ENCODE assay signal across 15 cellular contexts in genomic region chr18:26978812-26979341, GRCh38.
DNase-seq lines count a peak whose midpoint lies in the region; ATAC-seq, FAIRE-seq and TF ChIP-seq lines count a peak whose summit lies in the region.
"Had no signal": no experiment of that assay in that cellular context is flagged by ENCODE, and none has a peak within 500 bp of the region (broad histone marks: within the 10 kb centered on the region; RNA-seq: fewer than 3 reads in every experiment).

No MANE protein-coding gene starts in this region.

- FAIRE-seq in GM12892 (lab: Jason Lieb, UNC), result peak; percentile 95

- intact Hi-C loops in stomach (cut with DNase I; ENCODE audit: low total_unique reads), result no loop called here

- H3K4me3 ChIP-seq in MM.1S (ENCODE audit: low read length) (peak overlapping the region; percentile 52), Karpas-422 (ENCODE audit: low read length) (no peak overlapping the region), stomach (no peak overlapping the region)

- H3K27me3 ChIP-seq in MM.1S (replicated peaks; ENCODE audit: insufficient read depth, low read length), result no peaks in the 10 kb centered on the region
- no peaks in the 10 kb centered on the region for H3K27me3 ChIP-seq in Karpas-422 (ENCODE audit: low read length)
- H3K27me3 ChIP-seq in stomach, result no peaks in the 10 kb centered on the region

- TF ChIP-seq POLR2A in GM12892 (IDR thresholded peaks at IDR 0.05; ENCODE audit: low read depth, low read length) (0 out of 2 replicates have a peak, but pooled peaks have one; percentile 19), stomach (IDR thresholded peaks at IDR 0.05) (no peak)

- H3K9ac ChIP-seq in MM.1S (ENCODE audit: low read length) (no peak overlapping the region), Karpas-422 (ENCODE audit: low read length) (no peak overlapping the region)

- no peak overlapping the region for H3K27ac Mint-ChIP-seq in mesothelial cell of epicardium
- H3K27ac Mint-ChIP-seq: activated CD4-positive, alpha-beta T cell treated with anti-CD3 and anti-CD28 coated beads, Interleukin-2, amount 10 ng/mL, durations not matched to agents 7 days and 5 days; natural killer cell treated with Interleukin-12 subunit alpha and Interleukin-12 subunit beta and Interleukin-15 and Interleukin-18, amount 100 ng/mL, for 72 hours had no signal

- TF ChIP-seq EP300 in stomach (IDR thresholded peaks at IDR 0.05), result no peak

- H3K36me3 ChIP-seq in MM.1S (replicated peaks; ENCODE audit: insufficient read depth, low read length) (no peaks in the 10 kb centered on the region), Karpas-422 (ENCODE audit: insufficient read depth, low read length) (no peaks in the 10 kb centered on the region), stomach (no peaks in the 10 kb centered on the region)

- H3K27ac ChIP-seq in MM.1S (ENCODE audit: low read length), result peak overlapping the region; percentile 56; the same call in 1 of the 2 replicates
- H3K27ac ChIP-seq in Karpas-422 (ENCODE audit: low read length), result no peak overlapping the region
- no peak overlapping the region for H3K27ac ChIP-seq in stomach
- H3K27ac ChIP-seq: C4-2B had no signal

- H3K27me3 Mint-ChIP-seq in mesothelial cell of epicardium (ENCODE audit: low read depth), result no peaks in the 10 kb centered on the region
- H3K27me3 Mint-ChIP-seq: activated CD4-positive, alpha-beta T cell treated with anti-CD3 and anti-CD28 coated beads, Interleukin-2, amount 10 ng/mL, durations not matched to agents 7 days and 5 days; natural killer cell treated with Interleukin-12 subunit alpha and Interleukin-12 subunit beta and Interleukin-15 and Interleukin-18, amount 100 ng/mL, for 72 hours had no signal

- H3K4me1 ChIP-seq in MM.1S (ENCODE audit: low read length) (peaks cover 11% of the 10 kb centered on the region), Karpas-422 (ENCODE audit: low read length) (no peaks in the 10 kb centered on the region), stomach (no peaks in the 10 kb centered on the region)

- peaks cover 28% of the 10 kb centered on the region for H3K4me1 Mint-ChIP-seq in mesothelial cell of epicardium
- H3K4me1 Mint-ChIP-seq: activated CD4-positive, alpha-beta T cell treated with anti-CD3 and anti-CD28 coated beads, Interleukin-2, amount 10 ng/mL, durations not matched to agents 7 days and 5 days had no signal

- peak; percentile 21 for DNase-seq in GM12892 (ENCODE audit: insufficient read length)
- DNase-seq in MM.1S, result peak; percentile 78
- DNase-seq in Karpas-422, result no peak
- DNase-seq in mesothelial cell of epicardium (ENCODE audit: low spot score in 2 of 2, unreplicated experiment in 2 of 2), result no peak
- DNase-seq in stomach, result no peak
- no peak for DNase-seq in NCI-H2196 (lab: John Stamatoyannopoulos, UW; ENCODE audit: unreplicated experiment)
- DNase-seq: activated CD4-positive, alpha-beta T cell treated with anti-CD3 and anti-CD28 coated beads, Interleukin-2, amount 10 ng/mL, durations not matched to agents 7 days and 5 days; amniotic stem cell; NCI-H1436 treated with DMSO at 0.1 percent for 48 hours; stimulated activated CD4-positive, alpha-beta T cell treated with anti-CD3 and anti-CD28 coated beads, Interleukin-15, amount 100 ng/mL, for 24 hours; substantia nigra had no signal

- 65 to 75% (median 69%) methylated on average over 4 of the region's 4 CpGs for WGBS in stomach, 5 donors

- TF ChIP-seq CTCF in MM.1S (IDR thresholded peaks at IDR 0.05; ENCODE audit: low read length), result no peak
- TF ChIP-seq CTCF in mesothelial cell of epicardium (IDR thresholded peaks at IDR 0.05; ENCODE audit: unreplicated experiment), result no peak
- TF ChIP-seq CTCF in stomach (IDR thresholded peaks at IDR 0.05), result no peak

- H4K20me1 ChIP-seq in MM.1S (ENCODE audit: insufficient read depth, low read length) (no peaks in the 10 kb centered on the region), Karpas-422 (ENCODE audit: insufficient read depth, low read depth, low read length) (no peaks in the 10 kb centered on the region)

- no peaks in the 10 kb centered on the region for H3K79me2 ChIP-seq in MM.1S (ENCODE audit: low read length)
- no peaks in the 10 kb centered on the region for H3K79me2 ChIP-seq in Karpas-422 (ENCODE audit: low read length)

- H3K4me3 Mint-ChIP-seq in mesothelial cell of epicardium, result no peak overlapping the region
- H3K4me3 Mint-ChIP-seq: activated CD4-positive, alpha-beta T cell treated with anti-CD3 and anti-CD28 coated beads, Interleukin-2, amount 10 ng/mL, durations not matched to agents 7 days and 5 days; natural killer cell treated with Interleukin-12 subunit alpha and Interleukin-12 subunit beta and Interleukin-15 and Interleukin-18, amount 100 ng/mL, for 72 hours had no signal

- ATAC-seq in GM19452 (IDR thresholded peaks at IDR 0.05; ENCODE audit: unreplicated experiment) (peak; percentile 94), HG02943 (IDR thresholded peaks at IDR 0.05; ENCODE audit: low read depth, unreplicated experiment) (peak; percentile 92)
- ATAC-seq: natural killer cell treated with Interleukin-12 subunit alpha and Interleukin-12 subunit beta and Interleukin-15 and Interleukin-18, amount 100 ng/mL, for 72 hours had no signal

- H3K4me2 ChIP-seq in MM.1S (ENCODE audit: low read depth, low read length), result peak overlapping the region; percentile 66
- H3K4me2 ChIP-seq in Karpas-422 (ENCODE audit: low read depth, low read length, poor library complexity, severe bottlenecking), result no peak overlapping the region

- H3K9me3 Mint-ChIP-seq in mesothelial cell of epicardium, result no peaks in the 10 kb centered on the region
- H3K9me3 Mint-ChIP-seq: activated CD4-positive, alpha-beta T cell treated with anti-CD3 and anti-CD28 coated beads, Interleukin-2, amount 10 ng/mL, durations not matched to agents 7 days and 5 days had no signal

- H3K9me3 ChIP-seq in MM.1S (replicated peaks; ENCODE audit: insufficient read depth, low read length) (no peaks in the 10 kb centered on the region), Karpas-422 (ENCODE audit: low read length) (no peaks in the 10 kb centered on the region), stomach (no peaks in the 10 kb centered on the region)

- peaks cover 10% of the 10 kb centered on the region; the same call in 1 of the 2 replicates for H3F3A ChIP-seq in MM.1S (ENCODE audit: insufficient read depth, low read length)

- H2AFZ ChIP-seq in MM.1S (ENCODE audit: low read length), result peak overlapping the region; percentile 59; the same call in 1 of the 2 replicates
- H2AFZ ChIP-seq in Karpas-422 (ENCODE audit: low read length), result no peak overlapping the region

- H3K9me2 ChIP-seq in MM.1S (replicated peaks; ENCODE audit: insufficient read depth, low read length) (no peaks in the 10 kb centered on the region; the same call in 1 of the 2 replicates), Karpas-422 (replicated peaks; ENCODE audit: insufficient read depth, low read length) (no peaks in the 10 kb centered on the region)

- H3K36me3 Mint-ChIP-seq in mesothelial cell of epicardium, result no peaks in the 10 kb centered on the region
- H3K36me3 Mint-ChIP-seq: natural killer cell treated with Interleukin-12 subunit alpha and Interleukin-12 subunit beta and Interleukin-15 and Interleukin-18, amount 100 ng/mL, for 72 hours had no signal

Comparison
In these comparisons a context has a peak if more than half of its experiments do, and no peak if none do; other contexts are left out.
1. DNase-seq: peak in GM12892 (single experiment) and MM.1S (single experiment); none in Karpas-422 (single experiment), mesothelial cell of epicardium (0 of 2), stomach (single experiment) and NCI-H2196 (single experiment).